8 cellular contexts compared by ENCODE assay signal in genomic region chr1:43835141-43836021, GRCh38.
DNase-seq lines count a peak whose midpoint lies in the region; ATAC-seq and TF ChIP-seq lines count a peak whose summit lies in the region.

No MANE protein-coding gene starts in this region.

- H3K27me3 Mint-ChIP-seq in chondrocyte (ENCODE audit: low read depth), result no peaks in the 10 kb centered on the region
- no peaks in the 10 kb centered on the region for H3K27me3 Mint-ChIP-seq in nephron progenitor cell (ENCODE audit: low read depth, poor library complexity)
- no peaks in the 10 kb centered on the region for H3K27me3 Mint-ChIP-seq in type B pancreatic cell

- H3K27me3 ChIP-seq in GM06990 (replicated peaks; ENCODE audit: control insufficient read depth, insufficient read depth, low read length), result no peaks in the 10 kb centered on the region

- peaks cover 64% of the 10 kb centered on the region for H3K4me1 Mint-ChIP-seq in chondrocyte (ENCODE audit: low read depth)
- peaks cover 32% of the 10 kb centered on the region for H3K4me1 Mint-ChIP-seq in nephron progenitor cell
- peaks cover 31% of the 10 kb centered on the region for H3K4me1 Mint-ChIP-seq in type B pancreatic cell (ENCODE audit: unreplicated experiment)

- no peak overlapping the region for H3K4me3 ChIP-seq in GM06990 (replicated peaks; ENCODE audit: low read depth, low read length)

- H3K36me3 Mint-ChIP-seq in chondrocyte (ENCODE audit: low read depth) (peaks cover 2% of the 10 kb centered on the region), nephron progenitor cell (ENCODE audit: low read depth) (peaks cover 34% of the 10 kb centered on the region), type B pancreatic cell (peaks cover 14% of the 10 kb centered on the region)

- H3K27ac Mint-ChIP-seq in chondrocyte (ENCODE audit: unreplicated experiment), result peak overlapping the region; percentile 80
- peak overlapping the region; percentile 73 for H3K27ac Mint-ChIP-seq in nephron progenitor cell
- no peak overlapping the region for H3K27ac Mint-ChIP-seq in type B pancreatic cell

- H3K4me3 Mint-ChIP-seq in chondrocyte (ENCODE audit: unreplicated experiment) (no peak overlapping the region), nephron progenitor cell (no peak overlapping the region), type B pancreatic cell (no peak overlapping the region)

- peak; percentile 41 for DNase-seq in GM06990 (ENCODE audit: extremely low read depth, insufficient read length)
- DNase-seq in NOMO-1 treated with dmso at 0.1 percent for 144 hours (lab: John Stamatoyannopoulos, UW; ENCODE audit: unreplicated experiment), result peak; percentile 89
- no peak for DNase-seq in chondrocyte (ENCODE audit: low spot score)
- DNase-seq in nephron progenitor cell, result no peak
- no peak for DNase-seq in type B pancreatic cell (ENCODE audit: extremely low spot score, unreplicated experiment)
- no peak for DNase-seq in D341Med (ENCODE audit: low spot score)
- no peak for DNase-seq in NCI-H2171 treated with DMSO at 0.1 percent for 48 hours (lab: John Stamatoyannopoulos, UW)

- ATAC-seq in HG03095 (IDR thresholded peaks at IDR 0.05; ENCODE audit: unreplicated experiment), result no peak

- H3K9me3 Mint-ChIP-seq in chondrocyte (ENCODE audit: low read depth), result no peaks in the 10 kb centered on the region
- no peaks in the 10 kb centered on the region for H3K9me3 Mint-ChIP-seq in nephron progenitor cell
- H3K9me3 Mint-ChIP-seq in type B pancreatic cell, result no peaks in the 10 kb centered on the region

- TF ChIP-seq CTCF in GM06990 (IDR thresholded peaks at IDR 0.05; ENCODE audit: insufficient read depth, low read length, poor library complexity, severe bottlenecking), result no peak
- TF ChIP-seq CTCF in chondrocyte (IDR thresholded peaks at IDR 0.05), result no peak
- no peak for TF ChIP-seq CTCF in nephron progenitor cell (IDR thresholded peaks at IDR 0.05)
- no peak for TF ChIP-seq CTCF in type B pancreatic cell (conservative IDR thresholded peaks at IDR 0.05)

- peaks cover 2% of the 10 kb centered on the region; the same call in 1 of the 2 replicates for H3K36me3 ChIP-seq in GM06990 (ENCODE audit: control insufficient read depth, insufficient read depth, low read length)

Comparison
In these comparisons a context has a peak if more than half of its experiments do, and no peak if none do; other contexts are left out.
1. DNase-seq: peak in GM06990 (single experiment) and NOMO-1 treated with dmso at 0.1 percent for 144 hours (single experiment); none in chondrocyte (single experiment), nephron progenitor cell (single experiment), type B pancreatic cell (single experiment), D341Med (single experiment) and NCI-H2171 treated with DMSO at 0.1 percent for 48 hours (single experiment).